1 cellular context compared by ENCODE assay signal in the genomic region with DNA sequence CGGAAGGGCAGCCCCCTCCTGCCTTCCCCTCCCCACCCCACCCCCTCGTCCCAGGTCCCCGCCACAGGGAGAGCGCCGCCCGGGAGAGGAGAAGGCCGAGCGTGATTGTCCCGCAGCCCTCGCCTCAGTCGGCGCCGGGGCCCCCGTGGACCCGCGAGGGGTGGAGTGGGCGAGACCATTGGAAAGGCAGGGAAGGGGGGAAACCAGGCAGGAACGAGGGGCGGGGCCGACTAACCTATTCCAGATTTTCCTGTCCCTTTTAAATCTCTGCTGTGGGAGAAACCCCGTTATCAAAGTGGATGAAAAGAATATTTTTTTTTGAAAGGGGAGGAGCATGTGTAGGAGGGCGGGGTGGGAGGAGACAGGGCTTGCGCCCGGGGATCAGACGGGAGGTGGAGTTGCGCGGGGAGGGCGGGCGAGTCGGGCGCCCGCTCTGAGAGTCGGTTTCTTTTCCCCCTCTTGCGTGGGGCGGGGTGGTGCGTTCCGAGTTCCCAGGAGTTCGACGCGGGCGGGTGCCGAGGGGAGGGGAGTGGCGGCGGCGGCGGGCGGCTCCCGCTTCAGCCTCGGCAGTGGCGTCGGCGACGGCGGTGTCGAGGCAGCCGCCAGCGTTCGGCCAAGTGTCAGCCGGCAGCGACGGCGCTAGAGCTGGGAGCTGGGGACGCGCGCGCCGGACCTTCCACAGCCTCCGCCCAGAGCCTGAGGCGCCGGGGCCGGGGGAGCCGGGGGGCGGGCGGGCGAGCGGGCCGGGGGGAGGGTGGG.
TF ChIP-seq lines count a peak whose summit lies in the region.

A gene with protein sequence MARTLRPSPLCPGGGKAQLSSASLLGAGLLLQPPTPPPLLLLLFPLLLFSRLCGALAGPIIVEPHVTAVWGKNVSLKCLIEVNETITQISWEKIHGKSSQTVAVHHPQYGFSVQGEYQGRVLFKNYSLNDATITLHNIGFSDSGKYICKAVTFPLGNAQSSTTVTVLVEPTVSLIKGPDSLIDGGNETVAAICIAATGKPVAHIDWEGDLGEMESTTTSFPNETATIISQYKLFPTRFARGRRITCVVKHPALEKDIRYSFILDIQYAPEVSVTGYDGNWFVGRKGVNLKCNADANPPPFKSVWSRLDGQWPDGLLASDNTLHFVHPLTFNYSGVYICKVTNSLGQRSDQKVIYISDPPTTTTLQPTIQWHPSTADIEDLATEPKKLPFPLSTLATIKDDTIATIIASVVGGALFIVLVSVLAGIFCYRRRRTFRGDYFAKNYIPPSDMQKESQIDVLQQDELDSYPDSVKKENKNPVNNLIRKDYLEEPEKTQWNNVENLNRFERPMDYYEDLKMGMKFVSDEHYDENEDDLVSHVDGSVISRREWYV (plus strand): TSS at position 560 of the 759 bp plus-strand sequence. CDS start 202 bp downstream, outside the sequence.

TF ChIP-seq in HepG2, 621 proteins besides CTCF, POLR2A, EP300 and RAD21 (continued from another document):
- TF ChIP-seq NRL (CRISPR knock-in tag; IDR thresholded peaks at IDR 0.05; ENCODE audit: borderline replicate concordance), result 0 out of 2 replicates have a peak, but pooled peaks have one; percentile 34
TF ChIP-seq in HepG2: peak in this region for 93.
